1 cellular context compared by ENCODE assay signal in genomic region chr6:24574809-24575208, GRCh38.
TF ChIP-seq lines count a peak whose summit lies in the region.

No MANE protein-coding gene starts in this region.

TF ChIP-seq in WTC11, 78 proteins besides CTCF, POLR2A, EP300 and RAD21 (continued from another document):
- TF ChIP-seq, protein P1, sequence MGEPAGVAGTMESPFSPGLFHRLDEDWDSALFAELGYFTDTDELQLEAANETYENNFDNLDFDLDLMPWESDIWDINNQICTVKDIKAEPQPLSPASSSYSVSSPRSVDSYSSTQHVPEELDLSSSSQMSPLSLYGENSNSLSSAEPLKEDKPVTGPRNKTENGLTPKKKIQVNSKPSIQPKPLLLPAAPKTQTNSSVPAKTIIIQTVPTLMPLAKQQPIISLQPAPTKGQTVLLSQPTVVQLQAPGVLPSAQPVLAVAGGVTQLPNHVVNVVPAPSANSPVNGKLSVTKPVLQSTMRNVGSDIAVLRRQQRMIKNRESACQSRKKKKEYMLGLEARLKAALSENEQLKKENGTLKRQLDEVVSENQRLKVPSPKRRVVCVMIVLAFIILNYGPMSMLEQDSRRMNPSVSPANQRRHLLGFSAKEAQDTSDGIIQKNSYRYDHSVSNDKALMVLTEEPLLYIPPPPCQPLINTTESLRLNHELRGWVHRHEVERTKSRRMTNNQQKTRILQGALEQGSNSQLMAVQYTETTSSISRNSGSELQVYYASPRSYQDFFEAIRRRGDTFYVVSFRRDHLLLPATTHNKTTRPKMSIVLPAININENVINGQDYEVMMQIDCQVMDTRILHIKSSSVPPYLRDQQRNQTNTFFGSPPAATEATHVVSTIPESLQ (CRISPR knock-in tag; IDR thresholded peaks at IDR 0.05), result no peak
